In genomic region chr13:77883328-77883727, GRCh38 we compare ENCODE assay signal across 29 cellular contexts. TPM values are rescaled to one million over a fixed set of nuclear protein-coding genes. Genes with fewer than 3 reads are reported as not detected.
"Had no signal": no experiment of that assay in that cellular context is flagged by ENCODE, and none has a peak within 500 bp of the region (broad histone marks: within the 10 kb centered on the region; RNA-seq: fewer than 3 reads in every experiment).

No MANE protein-coding gene starts in this region.

- DNase-seq: hippocampal formation; kidney glomerular epithelial cell; left cardiac atrium; lower lobe of right lung; mammary epithelial cell; mesenchymal stem cell; naive thymus-derived CD8-positive, alpha-beta T cell; nucleus accumbens; pancreas; posterior cingulate gyrus; retina; right cardiac atrium; stimulated activated CD4-positive, alpha-beta T cell treated with anti-CD3 and anti-CD28 coated beads, Interleukin-12 subunit alpha, Interleukin-12 subunit beta, amount 100 ng/mL, for 4 hours; stimulated activated CD4-positive, alpha-beta T cell treated with anti-CD3 and anti-CD28 coated beads, Interleukin-15, amount 100 ng/mL, for 24 hours; stimulated activated CD4-positive, alpha-beta T cell treated with anti-CD3 and anti-CD28 coated beads, Interleukin-2, amount 100 ng/mL, for 24 hours; stimulated activated CD4-positive, alpha-beta T cell treated with anti-CD3 and anti-CD28 coated beads, Interleukin-4, amount 100 ng/mL, for 1 hour; stimulated activated naive B cell treated with anti-CD40 and anti-IgM and Interleukin-4, amounts not matched to agents 10 μg/mL and 1 μg/mL and 100 μg/mL, for 72 hours; stimulated activated naive CD8-positive, alpha-beta T cell treated with anti-CD3 and anti-CD28 coated beads, Interleukin-15, Interleukin-2, amounts not matched to agents 100 U/mL and 50 U/mL, for 24 hours; stomach; testis; thyroid gland; transverse colon; uterus had no signal

- H3K36me3 Mint-ChIP-seq: naive thymus-derived CD8-positive, alpha-beta T cell; stimulated activated naive B cell treated with anti-CD40 and anti-IgM and Interleukin-4, amounts not matched to agents 10 μg/mL and 1 μg/mL and 100 μg/mL, for 72 hours had no signal

- H3K4me1 Mint-ChIP-seq: naive thymus-derived CD8-positive, alpha-beta T cell; nephron; stimulated activated naive B cell treated with anti-CD40 and anti-IgM and Interleukin-4, amounts not matched to agents 10 μg/mL and 1 μg/mL and 100 μg/mL, for 72 hours had no signal

- H3K9me3 Mint-ChIP-seq: naive thymus-derived CD8-positive, alpha-beta T cell; nephron had no signal

- H3K27ac ChIP-seq: lower lobe of right lung, pancreas, prostate gland, skin epidermis, stomach, testis, thyroid gland, transverse colon, uterus had no signal

- H3K4me3 ChIP-seq: lower lobe of right lung, pancreas, prostate gland, skin epidermis, stomach, testis, thyroid gland, transverse colon, uterus had no signal

- H3K27me3 ChIP-seq: pancreas, stomach, testis, thyroid gland, transverse colon, uterus had no signal

- H3K36me3 ChIP-seq: lower lobe of right lung, pancreas, prostate gland, stomach, thyroid gland, transverse colon, uterus had no signal

- ATAC-seq: left cardiac atrium; left lobe of liver; naive thymus-derived CD8-positive, alpha-beta T cell; pancreas; right cardiac atrium; sciatic nerve; stimulated activated naive B cell treated with anti-CD40 and anti-IgM and Interleukin-4, amounts not matched to agents 10 μg/mL and 1 μg/mL and 100 μg/mL, for 72 hours; stimulated activated naive CD8-positive, alpha-beta T cell treated with anti-CD3 and anti-CD28 coated beads, Interleukin-15, Interleukin-2, amounts not matched to agents 100 U/mL and 50 U/mL, for 24 hours had no signal

- H3K27ac Mint-ChIP-seq: naive thymus-derived CD8-positive, alpha-beta T cell; nephron; stimulated activated naive B cell treated with anti-CD40 and anti-IgM and Interleukin-4, amounts not matched to agents 10 μg/mL and 1 μg/mL and 100 μg/mL, for 72 hours had no signal

- H3K9me3 ChIP-seq: lower lobe of right lung, pancreas, prostate gland, stomach, testis, thyroid gland, transverse colon, uterus had no signal

- H3K4me3 Mint-ChIP-seq: naive thymus-derived CD8-positive, alpha-beta T cell; nephron; neural crest cell; stimulated activated naive B cell treated with anti-CD40 and anti-IgM and Interleukin-4, amounts not matched to agents 10 μg/mL and 1 μg/mL and 100 μg/mL, for 72 hours had no signal

- H3K4me1 ChIP-seq: lower lobe of right lung, pancreas, prostate gland, stomach, testis, transverse colon, uterus had no signal

RNA-seq across cellular contexts. Expression of gene EDNRB, which starts 35.3 kb away (rescaled TPM):
- total RNA-seq: naive thymus-derived CD8-positive, alpha-beta T cell had no signal
- polyA plus RNA-seq: naive thymus-derived CD8-positive, alpha-beta T cell had no signal
